In the genomic region with DNA sequence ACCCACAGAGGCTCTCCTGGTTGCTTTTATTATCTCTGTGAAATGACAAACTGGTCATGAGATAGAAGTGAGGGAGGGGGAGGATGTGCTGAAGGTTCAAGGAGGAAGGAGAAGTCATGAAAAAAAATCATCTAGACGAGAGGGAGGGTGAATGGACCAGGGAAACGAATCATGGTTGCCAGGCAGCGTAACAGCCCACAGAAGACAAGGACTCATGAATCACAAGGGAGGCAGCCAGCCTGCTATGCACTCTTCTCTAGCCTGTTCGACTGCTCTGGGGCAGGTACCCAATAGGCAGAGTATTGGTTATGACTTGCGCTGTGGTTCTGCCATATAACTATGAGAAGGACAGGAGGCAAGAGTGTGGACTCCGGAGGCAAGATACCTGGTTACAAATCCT, we compare ENCODE assay signal across 24 cellular contexts.
"Had no signal": no experiment of that assay in that cellular context is flagged by ENCODE, and none has a peak within 500 bp of the region (broad histone marks: within the 10 kb centered on the region; RNA-seq: fewer than 3 reads in every experiment).

No MANE protein-coding gene starts in this region.

- H3K4me2 ChIP-seq: smooth muscle cell had no signal

- H3K9ac ChIP-seq: parathyroid adenoma had no signal

- H3K27ac ChIP-seq: parathyroid adenoma, prostate gland, right atrium auricular region, suprapubic skin, transverse colon, upper lobe of right lung, uterus had no signal

- H3K4me1 ChIP-seq: parathyroid adenoma, prostate gland, right atrium auricular region, suprapubic skin, transverse colon, upper lobe of right lung, uterus had no signal

- H2AFZ ChIP-seq: parathyroid adenoma had no signal

- H3K9me3 ChIP-seq: mucosa of descending colon, prostate gland, right atrium auricular region, suprapubic skin, transverse colon, upper lobe of right lung, uterus had no signal

- H3K36me3 ChIP-seq: prostate gland, right atrium auricular region, suprapubic skin, transverse colon, upper lobe of right lung, uterus had no signal

- FAIRE-seq: endometrium, frontal cortex, keratinocyte had no signal

- H3K27me3 ChIP-seq: right atrium auricular region, suprapubic skin, transverse colon, upper lobe of right lung, uterus had no signal

- H3K79me2 ChIP-seq: parathyroid adenoma had no signal

- H3K4me3 ChIP-seq: lung, mucosa of descending colon, prostate gland, right atrium auricular region, smooth muscle cell, suprapubic skin, transverse colon, upper lobe of right lung, uterus had no signal

- DNase-seq: cortex of kidney; effector memory CD8-positive, alpha-beta T cell; immature natural killer cell; mesenchymal stem cell; mucosa of descending colon; naive B cell; stimulated activated CD4-positive, alpha-beta T cell treated with anti-CD3 and anti-CD28 coated beads, Interleukin-12 subunit alpha, Interleukin-12 subunit beta, amount 100 ng/mL, for 4 hours; stimulated activated CD4-positive, alpha-beta T cell treated with anti-CD3 and anti-CD28 coated beads, Interleukin-1b, Interleukin-23, amount 100 ng/mL, for 48 hours; stimulated activated CD4-positive, alpha-beta T cell treated with anti-CD3 and anti-CD28 coated beads, Interleukin-4, amount 100 ng/mL, for 1 hour; stimulated activated CD8-positive, alpha-beta memory T cell treated with anti-CD3 and anti-CD28 coated beads, Interleukin-4, amount 100 ng/mL, for 48 hours; stimulated activated naive CD4-positive, alpha-beta T cell; stimulated activated naive CD8-positive, alpha-beta T cell treated with anti-CD3 and anti-CD28 coated beads, Interleukin-15, amount 100 ng/mL, for 72 hours; transverse colon; upper lobe of right lung; uterus had no signal
